Comparison of ENCODE assay signal across 1 cellular context in genomic region chr19:18433039-18433691, GRCh38.
TF ChIP-seq lines count a peak whose summit lies in the region.

No MANE protein-coding gene starts in this region.

TF ChIP-seq in HepG2, 621 proteins besides CTCF, POLR2A, EP300 and RAD21:
- no peak for TF ChIP-seq TBP (CRISPR knock-in tag; IDR thresholded peaks at IDR 0.05)
- peak; percentile 32; the same call in 1 of the 2 replicates for TF ChIP-seq RBFOX2 (IDR thresholded peaks at IDR 0.05; ENCODE audit: low read depth, low read length)
- TF ChIP-seq KLF13 (CRISPR knock-in tag; IDR thresholded peaks at IDR 0.05) = no peak
- TF ChIP-seq ZNF598 (CRISPR knock-in tag; IDR thresholded peaks at IDR 0.05; ENCODE audit: borderline replicate concordance) = no peak
- TF ChIP-seq ZNF318 (CRISPR knock-in tag; IDR thresholded peaks at IDR 0.05) = no peak
- no peak for TF ChIP-seq FOSL1 (CRISPR knock-in tag; IDR thresholded peaks at IDR 0.05; ENCODE audit: borderline replicate concordance)
- TF ChIP-seq AGO1 (IDR thresholded peaks at IDR 0.05; ENCODE audit: low read depth, low read length, poor library complexity, severe bottlenecking) = peak; percentile 83
- TF ChIP-seq TCF12 (IDR thresholded peaks at IDR 0.05) = no peak
- no peak for TF ChIP-seq TCF12 (CRISPR knock-in tag; IDR thresholded peaks at IDR 0.05)
- TF ChIP-seq EEA1 (CRISPR knock-in tag; IDR thresholded peaks at IDR 0.05; ENCODE audit: borderline replicate concordance) = no peak
- TF ChIP-seq ZNF724P (CRISPR knock-in tag; IDR thresholded peaks at IDR 0.05; ENCODE audit: borderline replicate concordance) = no peak
- no peak for TF ChIP-seq ETV6 (CRISPR knock-in tag; conservative IDR thresholded peaks at IDR 0.05)
- TF ChIP-seq MTF1 (CRISPR knock-in tag; IDR thresholded peaks at IDR 0.05) = no peak
- peak; percentile 93 for TF ChIP-seq AGO2 (optimal IDR thresholded peaks at IDR 0.05; ENCODE audit: low read depth, low read length)
- no peak for TF ChIP-seq ZNF746 (CRISPR knock-in tag; IDR thresholded peaks at IDR 0.05)
- no peak for TF ChIP-seq HNRNPUL1 (IDR thresholded peaks at IDR 0.05; ENCODE audit: low read depth, low read length)
- TF ChIP-seq U2AF1 (optimal IDR thresholded peaks at IDR 0.05; ENCODE audit: low read depth, low read length) = peak; percentile 50
- no peak for TF ChIP-seq DMAP1 (CRISPR knock-in tag; IDR thresholded peaks at IDR 0.05)
- TF ChIP-seq ZNF251 (CRISPR knock-in tag; IDR thresholded peaks at IDR 0.05) = no peak
- no peak for TF ChIP-seq AKNA (CRISPR knock-in tag; IDR thresholded peaks at IDR 0.05; ENCODE audit: borderline replicate concordance)
- no peak for TF ChIP-seq ZNF547 (CRISPR knock-in tag; IDR thresholded peaks at IDR 0.05)
